In genomic region chr6:148423133-148423532, GRCh38 we compare ENCODE assay signal across 14 cellular contexts.
A peak's percentile ranks its signal among the peaks of the same experiment; 100 is the strongest.
DNase-seq lines count a peak whose midpoint lies in the region; ATAC-seq and TF ChIP-seq lines count a peak whose summit lies in the region.
"Had no signal": no experiment of that assay in that cellular context is flagged by ENCODE, and none has a peak within 500 bp of the region (broad histone marks: within the 10 kb centered on the region; RNA-seq: fewer than 3 reads in every experiment).

No MANE protein-coding gene starts in this region.

- H3K36me3 ChIP-seq in esophagus muscularis mucosa (no peaks in the 10 kb centered on the region), left lung (no peaks in the 10 kb centered on the region), thyroid gland (no peaks in the 10 kb centered on the region), ascending aorta (no peaks in the 10 kb centered on the region), MM.1S (replicated peaks; ENCODE audit: insufficient read depth, low read length) (no peaks in the 10 kb centered on the region)
- H3K36me3 ChIP-seq: SJSA1 had no signal

- H3K79me2 ChIP-seq in MM.1S (ENCODE audit: low read length) = no peaks in the 10 kb centered on the region

- H3K27me3 ChIP-seq in esophagus muscularis mucosa = no peaks in the 10 kb centered on the region
- no peaks in the 10 kb centered on the region for H3K27me3 ChIP-seq in left lung
- no peaks in the 10 kb centered on the region for H3K27me3 ChIP-seq in thyroid gland
- no peaks in the 10 kb centered on the region for H3K27me3 ChIP-seq in ascending aorta
- no peaks in the 10 kb centered on the region for H3K27me3 ChIP-seq in MM.1S (replicated peaks; ENCODE audit: insufficient read depth, low read length)
- H3K27me3 ChIP-seq: SJSA1 had no signal

- 83% methylated on average over 4 of the region's 4 CpGs for WGBS in esophagus muscularis mucosa
- 85 to 97% methylated on average over 4 of the region's 4 CpGs for WGBS in thyroid gland, 2 donors

- DNase-seq in esophagus muscularis mucosa (ENCODE audit: extremely low spot score) (no peak), left lung (no peak), thyroid gland (no peak), ascending aorta (ENCODE audit: low spot score in 2 of 2) (no peak), NCI-H187 (lab: John Stamatoyannopoulos, UW) (no peak), MM.1S (no peak)
- DNase-seq: CD8-positive, alpha-beta memory T cell; DND-41; NCI-H1048; NCI-H1694; PC-3 had no signal

- TF ChIP-seq POLR2A in esophagus muscularis mucosa (IDR thresholded peaks at IDR 0.05; ENCODE audit: low read depth) (no peak), thyroid gland (IDR thresholded peaks at IDR 0.05) (no peak)

- H3K9me3 ChIP-seq in esophagus muscularis mucosa (no peaks in the 10 kb centered on the region), left lung (no peaks in the 10 kb centered on the region), thyroid gland (no peaks in the 10 kb centered on the region), ascending aorta (no peaks in the 10 kb centered on the region), MM.1S (replicated peaks; ENCODE audit: insufficient read depth, low read length) (no peaks in the 10 kb centered on the region)
- H3K9me3 ChIP-seq: SJSA1 had no signal

- no peak overlapping the region for H3K9ac ChIP-seq in MM.1S (ENCODE audit: low read length)

- H2AFZ ChIP-seq in MM.1S (ENCODE audit: low read length) = no peak overlapping the region

- H3K27ac ChIP-seq in VCaP (peak overlapping the region; percentile 56), esophagus muscularis mucosa (replicated peaks in 1 of 4) (peak overlapping the region; percentile 48 to 68 (median 58)), left lung (peak overlapping the region; percentile 35 to 50), thyroid gland (peak overlapping the region; percentile 38 to 98 (median 90)), ascending aorta (no peak overlapping the region), MM.1S (ENCODE audit: low read length) (no peak overlapping the region)
- H3K27ac ChIP-seq: SJSA1 had no signal

- H3K4me1 ChIP-seq in esophagus muscularis mucosa (peaks cover 30 to 49% (median 45%) of the 10 kb centered on the region in 4 donors), left lung (peaks cover 5 to 27% of the 10 kb centered on the region in 2 donors), thyroid gland (peaks cover 70 to 93% of the 10 kb centered on the region in 2 donors), ascending aorta (peaks cover 0 to 5% of the 10 kb centered on the region in 2 donors), MM.1S (ENCODE audit: low read length) (no peaks in the 10 kb centered on the region)
- H3K4me1 ChIP-seq: SJSA1 had no signal

- no peaks in the 10 kb centered on the region for H3K9me2 ChIP-seq in MM.1S (replicated peaks; ENCODE audit: insufficient read depth, low read length)

- TF ChIP-seq CTCF in VCaP (conservative IDR thresholded peaks at IDR 0.05) (no peak), esophagus muscularis mucosa (IDR thresholded peaks at IDR 0.05) (no peak), left lung (IDR thresholded peaks at IDR 0.05) (no peak), thyroid gland (IDR thresholded peaks at IDR 0.05) (no peak), ascending aorta (IDR thresholded peaks at IDR 0.05) (no peak), MM.1S (IDR thresholded peaks at IDR 0.05; ENCODE audit: low read length) (no peak)

- H3K4me3 ChIP-seq in esophagus muscularis mucosa (no peak overlapping the region), left lung (no peak overlapping the region), thyroid gland (replicated peaks in 1 of 3) (no peak overlapping the region), ascending aorta (no peak overlapping the region), MM.1S (ENCODE audit: low read length) (no peak overlapping the region)
- H3K4me3 ChIP-seq: SJSA1 had no signal

- H3F3A ChIP-seq in MM.1S (ENCODE audit: insufficient read depth, low read length) = no peaks in the 10 kb centered on the region

- ATAC-seq in left lung (no peak), HG03039 (IDR thresholded peaks at IDR 0.05; ENCODE audit: unreplicated experiment) (no peak)
- ATAC-seq: PC-3 had no signal

- TF ChIP-seq EP300 in esophagus muscularis mucosa (IDR thresholded peaks at IDR 0.05) = no peak

- H3K4me2 ChIP-seq in MM.1S (ENCODE audit: low read depth, low read length) = no peak overlapping the region

- intact Hi-C loops in esophagus muscularis mucosa (cut with DNase I) (no loop called here), left lung (cut with DNase I) (no loop called here), thyroid gland (cut with DNase I) (no loop called here), ascending aorta (cut with DNase I) (no loop called here)

- H4K20me1 ChIP-seq in MM.1S (ENCODE audit: insufficient read depth, low read length) = no peaks in the 10 kb centered on the region

Comparison
In these comparisons a context has a peak if more than half of its experiments do, and no peak if none do; other contexts are left out.
1. H3K27ac ChIP-seq: peak in VCaP (single experiment), esophagus muscularis mucosa (4 of 4), left lung (2 of 2) and thyroid gland (3 of 3); none in ascending aorta (0 of 2) and MM.1S (single experiment).